ENCODE assay signal across 1 cellular context in genomic region chr14:23643533-23644194, GRCh38.
TF ChIP-seq lines count a peak whose summit lies in the region.

No MANE protein-coding gene starts in this region.

TF ChIP-seq in HepG2, 621 proteins besides CTCF, POLR2A, EP300 and RAD21 (continued from another document and continues in another):
- TF ChIP-seq ZNF431 (CRISPR knock-in tag; IDR thresholded peaks at IDR 0.05; ENCODE audit: borderline replicate concordance, low read depth) (0 out of 2 replicates have a peak, but pooled peaks have one; percentile 21), PHF20 (CRISPR knock-in tag; IDR thresholded peaks at IDR 0.05) (0 out of 2 replicates have a peak, but pooled peaks have one; percentile 31), ZNF333 (CRISPR knock-in tag; IDR thresholded peaks at IDR 0.05; ENCODE audit: borderline replicate concordance) (no peak), HNF4A (CRISPR knock-in tag; IDR thresholded peaks at IDR 0.05) (no peak), MLXIP (CRISPR knock-in tag; IDR thresholded peaks at IDR 0.05; ENCODE audit: borderline replicate concordance) (no peak), DNMT3B (CRISPR knock-in tag; conservative IDR thresholded peaks at IDR 0.05) (no peak), ZNF264 (CRISPR knock-in tag; IDR thresholded peaks at IDR 0.05) (no peak), CSRNP1 (CRISPR knock-in tag; IDR thresholded peaks at IDR 0.05) (no peak), PHF8 (CRISPR knock-in tag; IDR thresholded peaks at IDR 0.05) (peak; percentile 41; the same call in 1 of the 2 replicates), ZNF564 (CRISPR knock-in tag; IDR thresholded peaks at IDR 0.05) (no peak), SIX1 (CRISPR knock-in tag; IDR thresholded peaks at IDR 0.05; ENCODE audit: borderline replicate concordance) (no peak), ZNF768 (CRISPR knock-in tag; IDR thresholded peaks at IDR 0.05) (no peak), SOX5 (CRISPR knock-in tag; IDR thresholded peaks at IDR 0.05; ENCODE audit: borderline replicate concordance) (no peak), ELF1 (CRISPR knock-in tag; IDR thresholded peaks at IDR 0.05) (no peak; the same call in 1 of the 2 replicates), SP140L (CRISPR knock-in tag; IDR thresholded peaks at IDR 0.05; ENCODE audit: borderline replicate concordance) (no peak), ZSCAN21 (CRISPR knock-in tag; IDR thresholded peaks at IDR 0.05; ENCODE audit: borderline replicate concordance) (no peak), NR2C2 (CRISPR knock-in tag; IDR thresholded peaks at IDR 0.05; ENCODE audit: borderline replicate concordance) (peak; percentile 48; the same call in 1 of the 2 replicates), ZNF646 (CRISPR knock-in tag; IDR thresholded peaks at IDR 0.05) (no peak), ZNF644 (CRISPR knock-in tag; IDR thresholded peaks at IDR 0.05; ENCODE audit: low read depth) (no peak), KLF16 (CRISPR knock-in tag; IDR thresholded peaks at IDR 0.05) (peak in 1 of 2 experiments; percentile 1; a peak in 1 of 4 replicates), TCF12 (IDR thresholded peaks at IDR 0.05) (no peak), TCF12 (CRISPR knock-in tag; IDR thresholded peaks at IDR 0.05) (no peak), ZNF383 (CRISPR knock-in tag; IDR thresholded peaks at IDR 0.05; ENCODE audit: borderline replicate concordance) (no peak), GPN1 (CRISPR knock-in tag; IDR thresholded peaks at IDR 0.05; ENCODE audit: borderline replicate concordance) (no peak; the same call in 1 of the 2 replicates), ZNF709 (CRISPR knock-in tag; IDR thresholded peaks at IDR 0.05) (no peak), ZNF569 (CRISPR knock-in tag; IDR thresholded peaks at IDR 0.05; ENCODE audit: borderline replicate concordance) (no peak), PAX8 (CRISPR knock-in tag; IDR thresholded peaks at IDR 0.05; ENCODE audit: borderline replicate concordance) (0 out of 2 replicates have a peak, but pooled peaks have one; percentile 51), MIXL1 (CRISPR knock-in tag; IDR thresholded peaks at IDR 0.05) (no peak), JUNB (CRISPR knock-in tag; IDR thresholded peaks at IDR 0.05; ENCODE audit: borderline replicate concordance) (no peak), IRX3 (CRISPR knock-in tag; IDR thresholded peaks at IDR 0.05; ENCODE audit: borderline replicate concordance, low read depth) (no peak; the same call in 1 of the 2 replicates), ZFP62 (CRISPR knock-in tag; IDR thresholded peaks at IDR 0.05) (no peak), DPF2 (CRISPR knock-in tag; IDR thresholded peaks at IDR 0.05; ENCODE audit: borderline replicate concordance, low read depth) (no peak), ZNF263 (CRISPR knock-in tag; IDR thresholded peaks at IDR 0.05) (peak; percentile 27; the same call in 1 of the 2 replicates), MLLT10 (CRISPR knock-in tag; IDR thresholded peaks at IDR 0.05) (no peak), ZNF589 (CRISPR knock-in tag; conservative IDR thresholded peaks at IDR 0.05) (no peak), GZF1 (CRISPR knock-in tag; IDR thresholded peaks at IDR 0.05) (no peak), IRF1 (CRISPR knock-in tag; IDR thresholded peaks at IDR 0.05; ENCODE audit: low read depth) (peak; percentile 27; the same call in 1 of the 2 replicates), RBM22 (optimal IDR thresholded peaks at IDR 0.05; ENCODE audit: low read length) (peak; percentile 82), ARHGAP35 (CRISPR knock-in tag; IDR thresholded peaks at IDR 0.05; ENCODE audit: borderline replicate concordance) (no peak)
- TF ChIP-seq, protein P1, sequence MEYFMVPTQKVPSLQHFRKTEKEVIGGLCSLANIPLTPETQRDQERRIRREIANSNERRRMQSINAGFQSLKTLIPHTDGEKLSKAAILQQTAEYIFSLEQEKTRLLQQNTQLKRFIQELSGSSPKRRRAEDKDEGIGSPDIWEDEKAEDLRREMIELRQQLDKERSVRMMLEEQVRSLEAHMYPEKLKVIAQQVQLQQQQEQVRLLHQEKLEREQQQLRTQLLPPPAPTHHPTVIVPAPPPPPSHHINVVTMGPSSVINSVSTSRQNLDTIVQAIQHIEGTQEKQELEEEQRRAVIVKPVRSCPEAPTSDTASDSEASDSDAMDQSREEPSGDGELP (IDR thresholded peaks at IDR 0.05; ENCODE audit: borderline replicate concordance, low read depth), result no peak
- TF ChIP-seq, protein P2, sequence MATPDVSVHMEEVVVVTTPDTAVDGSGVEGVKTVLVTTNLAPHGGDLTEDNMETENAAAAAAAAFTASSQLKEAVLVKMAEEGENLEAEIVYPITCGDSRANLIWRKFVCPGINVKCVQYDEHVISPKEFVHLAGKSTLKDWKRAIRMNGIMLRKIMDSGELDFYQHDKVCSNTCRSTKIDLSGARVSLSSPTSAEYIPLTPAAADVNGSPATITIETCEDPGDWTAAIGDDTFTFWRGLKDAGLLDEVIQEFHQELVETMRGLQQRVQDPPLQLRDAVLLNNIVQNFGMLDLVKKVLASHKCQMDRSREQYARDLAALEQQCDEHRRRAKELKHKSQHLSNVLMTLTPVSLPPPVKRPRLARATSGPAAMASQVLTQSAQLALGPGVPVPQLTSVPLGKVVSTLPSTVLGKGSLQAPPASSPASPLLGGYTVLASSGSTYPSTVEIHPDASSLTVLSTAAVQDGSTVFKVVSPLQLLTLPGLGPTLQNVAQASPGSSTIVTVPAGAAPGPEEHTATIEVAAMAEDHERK (CRISPR knock-in tag; IDR thresholded peaks at IDR 0.05; ENCODE audit: low read depth), result no peak
- TF ChIP-seq, protein P3, sequence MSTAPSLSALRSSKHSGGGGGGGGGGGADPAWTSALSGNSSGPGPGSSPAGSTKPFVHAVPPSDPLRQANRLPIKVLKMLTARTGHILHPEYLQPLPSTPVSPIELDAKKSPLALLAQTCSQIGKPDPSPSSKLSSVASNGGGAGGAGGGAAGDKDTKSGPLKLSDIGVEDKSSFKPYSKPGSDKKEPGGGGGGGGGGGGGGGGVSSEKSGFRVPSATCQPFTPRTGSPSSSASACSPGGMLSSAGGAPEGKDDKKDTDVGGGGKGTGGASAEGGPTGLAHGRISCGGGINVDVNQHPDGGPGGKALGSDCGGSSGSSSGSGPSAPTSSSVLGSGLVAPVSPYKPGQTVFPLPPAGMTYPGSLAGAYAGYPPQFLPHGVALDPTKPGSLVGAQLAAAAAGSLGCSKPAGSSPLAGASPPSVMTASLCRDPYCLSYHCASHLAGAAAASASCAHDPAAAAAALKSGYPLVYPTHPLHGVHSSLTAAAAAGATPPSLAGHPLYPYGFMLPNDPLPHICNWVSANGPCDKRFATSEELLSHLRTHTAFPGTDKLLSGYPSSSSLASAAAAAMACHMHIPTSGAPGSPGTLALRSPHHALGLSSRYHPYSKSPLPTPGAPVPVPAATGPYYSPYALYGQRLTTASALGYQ (CRISPR knock-in tag; IDR thresholded peaks at IDR 0.05), result no peak
- TF ChIP-seq, protein P4, sequence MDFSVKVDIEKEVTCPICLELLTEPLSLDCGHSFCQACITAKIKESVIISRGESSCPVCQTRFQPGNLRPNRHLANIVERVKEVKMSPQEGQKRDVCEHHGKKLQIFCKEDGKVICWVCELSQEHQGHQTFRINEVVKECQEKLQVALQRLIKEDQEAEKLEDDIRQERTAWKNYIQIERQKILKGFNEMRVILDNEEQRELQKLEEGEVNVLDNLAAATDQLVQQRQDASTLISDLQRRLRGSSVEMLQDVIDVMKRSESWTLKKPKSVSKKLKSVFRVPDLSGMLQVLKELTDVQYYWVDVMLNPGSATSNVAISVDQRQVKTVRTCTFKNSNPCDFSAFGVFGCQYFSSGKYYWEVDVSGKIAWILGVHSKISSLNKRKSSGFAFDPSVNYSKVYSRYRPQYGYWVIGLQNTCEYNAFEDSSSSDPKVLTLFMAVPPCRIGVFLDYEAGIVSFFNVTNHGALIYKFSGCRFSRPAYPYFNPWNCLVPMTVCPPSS (IDR thresholded peaks at IDR 0.05), result no peak
- TF ChIP-seq, protein P5, sequence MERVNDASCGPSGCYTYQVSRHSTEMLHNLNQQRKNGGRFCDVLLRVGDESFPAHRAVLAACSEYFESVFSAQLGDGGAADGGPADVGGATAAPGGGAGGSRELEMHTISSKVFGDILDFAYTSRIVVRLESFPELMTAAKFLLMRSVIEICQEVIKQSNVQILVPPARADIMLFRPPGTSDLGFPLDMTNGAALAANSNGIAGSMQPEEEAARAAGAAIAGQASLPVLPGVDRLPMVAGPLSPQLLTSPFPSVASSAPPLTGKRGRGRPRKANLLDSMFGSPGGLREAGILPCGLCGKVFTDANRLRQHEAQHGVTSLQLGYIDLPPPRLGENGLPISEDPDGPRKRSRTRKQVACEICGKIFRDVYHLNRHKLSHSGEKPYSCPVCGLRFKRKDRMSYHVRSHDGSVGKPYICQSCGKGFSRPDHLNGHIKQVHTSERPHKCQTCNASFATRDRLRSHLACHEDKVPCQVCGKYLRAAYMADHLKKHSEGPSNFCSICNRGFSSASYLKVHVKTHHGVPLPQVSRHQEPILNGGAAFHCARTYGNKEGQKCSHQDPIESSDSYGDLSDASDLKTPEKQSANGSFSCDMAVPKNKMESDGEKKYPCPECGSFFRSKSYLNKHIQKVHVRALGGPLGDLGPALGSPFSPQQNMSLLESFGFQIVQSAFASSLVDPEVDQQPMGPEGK (CRISPR knock-in tag; IDR thresholded peaks at IDR 0.05), result no peak
- TF ChIP-seq, protein P6, sequence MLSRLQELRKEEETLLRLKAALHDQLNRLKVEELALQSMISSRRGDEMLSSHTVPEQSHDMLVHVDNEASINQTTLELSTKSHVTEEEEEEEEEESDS (CRISPR knock-in tag; IDR thresholded peaks at IDR 0.05; ENCODE audit: borderline replicate concordance), result no peak
